20 cellular contexts compared by ENCODE assay signal in the genomic region with DNA sequence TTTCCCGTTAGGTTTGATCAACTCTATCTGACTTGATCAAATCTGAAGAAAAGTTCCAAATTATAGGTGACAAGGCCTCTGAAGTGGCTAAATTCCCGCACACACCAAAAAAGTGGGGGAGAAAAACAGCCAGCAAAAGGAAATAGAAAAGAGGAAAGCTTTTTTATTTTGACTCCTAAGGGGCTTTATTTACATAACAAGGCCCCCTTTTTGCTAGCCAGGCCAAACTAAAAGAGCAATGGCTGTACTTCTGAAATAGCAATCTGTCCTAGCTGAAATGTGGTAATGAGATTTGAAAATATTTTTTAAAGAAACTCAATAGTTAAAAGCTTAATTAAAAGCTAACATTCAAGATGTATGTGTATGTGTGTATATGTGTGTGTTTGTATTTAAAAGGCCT.
DNase-seq lines count a peak whose midpoint lies in the region; ATAC-seq, FAIRE-seq and TF ChIP-seq lines count a peak whose summit lies in the region.
"Had no signal": no experiment of that assay in that cellular context is flagged by ENCODE, and none has a peak within 500 bp of the region (broad histone marks: within the 10 kb centered on the region; RNA-seq: fewer than 3 reads in every experiment).

No MANE protein-coding gene starts in this region.

- H3K56ac ChIP-seq in H1 (replicated peaks; ENCODE audit: insufficient read length, low read depth, low read length), result no peak overlapping the region

- no peaks in the 10 kb centered on the region for H3K79me2 ChIP-seq in GM23338 (replicated peaks; ENCODE audit: insufficient read depth)
- H3K79me2 ChIP-seq in H1 (ENCODE audit: control insufficient read depth in 1 of 2, insufficient read depth in 2 of 2, low read length in 2 of 2), result no peaks in the 10 kb centered on the region

- H2BK15ac ChIP-seq in H1 (ENCODE audit: low read length) (no peak overlapping the region), neuronal stem cell (ENCODE audit: low read length) (no peak overlapping the region)

- H3K27ac Mint-ChIP-seq in GM23338, result peak overlapping the region; percentile 96
- H3K27ac Mint-ChIP-seq: CD14-positive monocyte; CD4-positive, alpha-beta memory T cell; IgD-negative memory B cell had no signal

- CTCF ChIA-PET in H1 (lab: Charles Lee; ENCODE audit: partially characterized antibody), result interaction anchor here (0.6 to 4.1 kb wide), 7 partner anchors 9 to 267 kb away, joined by 3 to 9 read pairs (median 3); no protein-coding TSS in a partner anchor

- FAIRE-seq in H1 (lab: Jason Lieb, UNC), result no peak
- FAIRE-seq: GM12878, H54, HepG2 had no signal

- peaks cover 8% of the 10 kb centered on the region; the same call in 1 of the 2 replicates for H3K9me2 ChIP-seq in GM23338 (ENCODE audit: insufficient read depth)

- H2BK12ac ChIP-seq in H1 (ENCODE audit: low read depth, low read length) (no peak overlapping the region), neuronal stem cell (ENCODE audit: low read length) (no peak overlapping the region)

- no peak overlapping the region for H3K14ac ChIP-seq in H1 (ENCODE audit: insufficient read length)
- no peak overlapping the region for H3K14ac ChIP-seq in neuronal stem cell (ENCODE audit: low read length)

- H3K79me1 ChIP-seq in H1 (ENCODE audit: low read depth, low read length) (no peaks in the 10 kb centered on the region), neuronal stem cell (ENCODE audit: low read depth, low read length) (no peaks in the 10 kb centered on the region)

- no peaks in the 10 kb centered on the region for H3K23me2 ChIP-seq in H1 (ENCODE audit: low read depth, low read length)

- H4K91ac ChIP-seq in H1 (replicated peaks; ENCODE audit: insufficient read length, low read length), result no peak overlapping the region
- H4K91ac ChIP-seq in neuronal stem cell (ENCODE audit: low read depth, low read length, poor library complexity), result no peak overlapping the region

- H4K8ac ChIP-seq in H1 (ENCODE audit: extremely low read depth, insufficient read depth, low read length) (no peak overlapping the region), neuronal stem cell (ENCODE audit: low read depth, low read length) (no peak overlapping the region)

- TF ChIP-seq RAD21 in H1 (IDR thresholded peaks at IDR 0.05 in 1 of 2, conservative IDR thresholded peaks at IDR 0.05 in 1 of 2; ENCODE audit: low read depth in 2 of 2, low read length in 2 of 2), result no peak

- no peak for TF ChIP-seq POLR2A in H1 (IDR thresholded peaks at IDR 0.05; ENCODE audit: control extremely low read depth in 1 of 2, low read depth in 2 of 2, low read length in 2 of 2)

- H2BK120ac ChIP-seq in H1 (replicated peaks; ENCODE audit: low read depth, low read length) (no peak overlapping the region), neuronal stem cell (ENCODE audit: low read depth, low read length) (no peak overlapping the region)

- peaks cover 19% of the 10 kb centered on the region for H3K4me1 Mint-ChIP-seq in GM23338
- H3K4me1 Mint-ChIP-seq: CD14-positive monocyte; CD4-positive, alpha-beta memory T cell; IgD-negative memory B cell had no signal

- no peak for TF ChIP-seq CTCF in GM23338 (conservative IDR thresholded peaks at IDR 0.05; ENCODE audit: low read depth in 2 of 2)
- TF ChIP-seq CTCF in H1 (IDR thresholded peaks at IDR 0.05; ENCODE audit: control extremely low read depth in 1 of 3, insufficient read depth in 1 of 3, low read depth in 1 of 3, low read length in 3 of 3), result no peak

- peak overlapping the region; percentile 16 for H3K4me2 ChIP-seq in GM23338
- H3K4me2 ChIP-seq in H1 (ENCODE audit: insufficient read depth in 1 of 2, low read depth in 2 of 2, low read length in 2 of 2), result 0 out of 4 replicates have a peak overlapping the region, but pooled peaks of 1 of the 2 experiments have one; percentile 7
- H3K4me2 ChIP-seq in neuronal stem cell (ENCODE audit: insufficient read depth, low read length, poor library complexity, severe bottlenecking), result no peak overlapping the region
- H3K4me2 ChIP-seq: BLaER1 had no signal

- H4K20me1 ChIP-seq in GM23338 (replicated peaks; ENCODE audit: insufficient read depth), result no peaks in the 10 kb centered on the region
- no peaks in the 10 kb centered on the region for H4K20me1 ChIP-seq in H1 (replicated peaks in 1 of 2; ENCODE audit: control insufficient read depth in 1 of 2, insufficient read depth in 2 of 2, low read length in 2 of 2)
- H4K20me1 ChIP-seq: BLaER1 had no signal

- no peak overlapping the region for H2BK20ac ChIP-seq in H1 (ENCODE audit: low read length)

- no peak overlapping the region for H2AK5ac ChIP-seq in H1 (ENCODE audit: low read depth, low read length)
- no peak overlapping the region for H2AK5ac ChIP-seq in neuronal stem cell (ENCODE audit: low read depth, low read length)

- H3K36me3 Mint-ChIP-seq in GM23338 (ENCODE audit: low read depth), result peaks cover 38% of the 10 kb centered on the region; the same call in 2 of the 3 replicates
- H3K36me3 Mint-ChIP-seq: CD14-positive monocyte; CD4-positive, alpha-beta memory T cell; IgD-negative memory B cell had no signal

- H3K27ac ChIP-seq in GM23338 (ENCODE audit: low read depth) (peak overlapping the region; percentile 93), HUES64 (ENCODE audit: low read depth, low read length) (peak overlapping the region; percentile 89), H1 (ENCODE audit: low read depth, low read length) (0 out of 2 replicates have a peak overlapping the region, but pooled peaks have one; percentile 33), iPS-20b (ENCODE audit: low read length) (peak overlapping the region; percentile 65), neuronal stem cell (replicated peaks; ENCODE audit: low read length) (no peak overlapping the region)
- H3K27ac ChIP-seq: BLaER1 had no signal

- in situ Hi-C loops in HAP-1 (cut with MboI; ENCODE audit: low sequenced_read_pairs), result no loop called here

- H2AFZ ChIP-seq in GM23338, result peak overlapping the region; percentile 14; the same call in 1 of the 2 replicates
- 0 out of 2 replicates have a peak overlapping the region, but pooled peaks have one; percentile 26 for H2AFZ ChIP-seq in H1 (ENCODE audit: low read length)
- H2AFZ ChIP-seq in neuronal stem cell (ENCODE audit: low read length), result no peak overlapping the region

- POLR2A ChIA-PET in H1 (lab: Charles Lee; ENCODE audit: partially characterized antibody), result no interaction called here

- peaks cover 46% of the 10 kb centered on the region for H3K9me3 Mint-ChIP-seq in GM23338

- H4K5ac ChIP-seq in H1 (ENCODE audit: insufficient read length, low read depth, low read length), result peak overlapping the region; percentile 62

- peak; percentile 50 for DNase-seq in GM23338 (ENCODE audit: low spot score)
- no peak for DNase-seq in H1 (ENCODE audit: low read depth in 1 of 2, low spot score in 2 of 2)
- DNase-seq in neuronal stem cell (ENCODE audit: low spot score), result no peak
- DNase-seq in HAP-1 (ENCODE audit: low spot score in 2 of 2), result no peak
- no peak for DNase-seq in NCI-H1092 treated with DMSO at 0.1 percent for 48 hours (lab: John Stamatoyannopoulos, UW)
- DNase-seq: 8988T; CD4-positive, alpha-beta memory T cell; DMS153; DMS79; GF-D8; KG1 had no signal

- H3K36me3 ChIP-seq in GM23338 (ENCODE audit: insufficient read depth) (peaks cover 18% of the 10 kb centered on the region), HUES64 (ENCODE audit: insufficient read depth, low read length) (0 out of 2 replicates have a peak, but pooled peaks cover 4% of the 10 kb centered on the region), H1 (ENCODE audit: control insufficient read depth in 2 of 4, insufficient read depth in 4 of 4, low read length in 3 of 4) (peaks cover 0 to 6% (median 2%) of the 10 kb centered on the region in 4 experiments; a peak in 2 of 8 replicates), iPS-20b (ENCODE audit: insufficient read depth, low read depth, low read length) (no peaks in the 10 kb centered on the region), neuronal stem cell (replicated peaks in 1 of 2; ENCODE audit: control insufficient read depth in 2 of 2, insufficient read depth in 2 of 2, low read length in 2 of 2) (no peaks in the 10 kb centered on the region), HAP-1 (replicated peaks) (no peaks in the 10 kb centered on the region)
- H3K36me3 ChIP-seq: BLaER1 had no signal

- peak; percentile 62 for ATAC-seq in GM23338
- no peak for ATAC-seq in HG02981 (IDR thresholded peaks at IDR 0.05; ENCODE audit: unreplicated experiment)
- ATAC-seq: GM12878, HepG2 had no signal

- no peaks in the 10 kb centered on the region for H3K27me3 Mint-ChIP-seq in GM23338 (ENCODE audit: insufficient read depth, low read depth, poor library complexity)
- H3K27me3 Mint-ChIP-seq: IgD-negative memory B cell had no signal

- H3K27me3 ChIP-seq in GM23338 (ENCODE audit: insufficient read depth) (no peaks in the 10 kb centered on the region), HUES64 (ENCODE audit: insufficient read depth, low read length) (no peaks in the 10 kb centered on the region), H1 (replicated peaks in 1 of 4; ENCODE audit: control insufficient read depth in 3 of 4, extremely low read depth in 1 of 4, insufficient read depth in 3 of 4, low read length in 3 of 4) (no peaks in the 10 kb centered on the region), iPS-20b (ENCODE audit: insufficient read depth, low read length) (no peaks in the 10 kb centered on the region), neuronal stem cell (ENCODE audit: control insufficient read depth in 3 of 3, insufficient read depth in 3 of 3, low read depth in 1 of 3, low read length in 3 of 3) (no peaks in the 10 kb centered on the region), HAP-1 (ENCODE audit: low read depth) (no peaks in the 10 kb centered on the region)
- H3K27me3 ChIP-seq: BLaER1 had no signal

- 49% methylated on average over 2 of the region's 2 CpGs for WGBS in HUES64
- WGBS in H1 (ENCODE audit: extremely low coverage in 1 of 2, insufficient coverage in 1 of 2, insufficient read length in 1 of 2, insufficient replicate concordance in 2 of 2, low coverage in 1 of 2, low lambda C conversion rate in 2 of 2, missing lambda C conversion rate in 1 of 2), 2 experiments, result 34% methylated on average over 2 of the region's 2 CpGs; no CpG with 5 or more reads in 1 of the 2 experiments
- no CpG with 5 or more reads among the region's 2 CpGs for WGBS in neuronal stem cell (ENCODE audit: extremely low coverage in 2 of 2, insufficient read length in 2 of 2, insufficient replicate concordance in 1 of 2), 2 donors

- H3F3A ChIP-seq in GM23338 (replicated peaks; ENCODE audit: low read depth), result no peaks in the 10 kb centered on the region

- no peak overlapping the region for H3K4me3 Mint-ChIP-seq in GM23338
- H3K4me3 Mint-ChIP-seq: CD14-positive monocyte; CD4-positive, alpha-beta memory T cell; IgD-negative memory B cell had no signal

- H3K18ac ChIP-seq in H1 (ENCODE audit: extremely low read depth, low read length) (peak overlapping the region; percentile 66; the same call in 1 of the 2 replicates), neuronal stem cell (ENCODE audit: low read length) (no peak overlapping the region)

- H3K9ac ChIP-seq in HUES64 (ENCODE audit: low read depth, low read length), result peak overlapping the region; percentile 37
- no peak overlapping the region for H3K9ac ChIP-seq in H1 (replicated peaks in 1 of 4; ENCODE audit: extremely low read depth in 1 of 4, low read depth in 3 of 4, low read length in 3 of 4)
- peak overlapping the region; percentile 54; the same call in 1 of the 2 replicates for H3K9ac ChIP-seq in iPS-20b (ENCODE audit: low read depth, low read length)
- H3K9ac ChIP-seq in neuronal stem cell (ENCODE audit: low read depth, low read length, poor library complexity), result no peak overlapping the region
- H3K9ac ChIP-seq: BLaER1 had no signal

- no peak overlapping the region; the same call in 1 of the 2 replicates for H2BK5ac ChIP-seq in H1 (ENCODE audit: low read depth, low read length)
- H2BK5ac ChIP-seq in neuronal stem cell (ENCODE audit: low read length), result no peak overlapping the region

- no peak overlapping the region; the same call in 1 of the 2 replicates for H3K4me3 ChIP-seq in GM23338
- 0 out of 2 replicates have a peak overlapping the region, but pooled peaks have one; percentile 11 for H3K4me3 ChIP-seq in HUES64 (ENCODE audit: low read length)
- H3K4me3 ChIP-seq in H1 (ENCODE audit: extremely low read depth in 1 of 4, insufficient read depth in 2 of 4, low read depth in 3 of 4, low read length in 4 of 4), result peak overlapping the region in 1 of 4 experiments; percentile 22; a peak in 1 of 8 replicates
- H3K4me3 ChIP-seq in iPS-20b (ENCODE audit: low read length), result peak overlapping the region; percentile 20; the same call in 1 of the 2 replicates
- H3K4me3 ChIP-seq in neuronal stem cell (ENCODE audit: low read length in 2 of 2), result no peak overlapping the region
- H3K4me3 ChIP-seq in HAP-1, result no peak overlapping the region
- H3K4me3 ChIP-seq: BLaER1, GM12878 had no signal

- H3K4ac ChIP-seq in H1 (replicated peaks; ENCODE audit: insufficient read length, low read depth, low read length) (no peak overlapping the region), neuronal stem cell (ENCODE audit: low read length) (no peak overlapping the region)

- H3K9me3 ChIP-seq in HUES64 (ENCODE audit: insufficient read depth, low read depth, low read length), result peaks cover 32% of the 10 kb centered on the region
- H3K9me3 ChIP-seq in H1 (ENCODE audit: insufficient read depth in 2 of 2, low read depth in 1 of 2, low read length in 1 of 2), result peaks cover 11 to 21% of the 10 kb centered on the region in 2 experiments
- peaks cover 25% of the 10 kb centered on the region for H3K9me3 ChIP-seq in iPS-20b (ENCODE audit: insufficient read depth, low read depth, low read length)
- no peaks in the 10 kb centered on the region for H3K9me3 ChIP-seq in neuronal stem cell (replicated peaks in 1 of 2; ENCODE audit: control insufficient read depth in 2 of 2, insufficient read depth in 1 of 2, low read depth in 1 of 2, low read length in 2 of 2)
- H3K9me3 ChIP-seq in HAP-1, result no peaks in the 10 kb centered on the region; the same call in 1 of the 2 replicates

- H3K4me1 ChIP-seq in GM23338 (ENCODE audit: insufficient read depth) (peaks cover 16% of the 10 kb centered on the region; the same call in 1 of the 2 replicates), HUES64 (ENCODE audit: insufficient read depth, low read length) (peaks cover 19% of the 10 kb centered on the region), H1 (replicated peaks in 1 of 4; ENCODE audit: control insufficient read depth in 3 of 4, insufficient read depth in 4 of 4, low read length in 3 of 4) (peaks cover 0 to 4% (median 1%) of the 10 kb centered on the region in 4 experiments; a peak in 2 of 7 replicates), iPS-20b (ENCODE audit: insufficient read depth, low read length) (peaks cover 19% of the 10 kb centered on the region; the same call in 1 of the 2 replicates), neuronal stem cell (ENCODE audit: control insufficient read depth in 2 of 2, insufficient read depth in 1 of 2, low read depth in 1 of 2, low read length in 2 of 2) (no peaks in the 10 kb centered on the region), HAP-1 (no peaks in the 10 kb centered on the region)
- H3K4me1 ChIP-seq: BLaER1 had no signal

- TF ChIP-seq EP300 in H1 (IDR thresholded peaks at IDR 0.05; ENCODE audit: borderline replicate concordance in 1 of 2, low read depth in 2 of 2, low read length in 2 of 2), result no peak

- no peak overlapping the region for H3K23ac ChIP-seq in H1 (ENCODE audit: insufficient read length)
- H3K23ac ChIP-seq in neuronal stem cell (ENCODE audit: low read depth, low read length, poor library complexity), result no peak overlapping the region

Comparison
In these comparisons a context has a peak if more than half of its experiments do, and no peak if none do; other contexts are left out.
1. H3K4me3 ChIP-seq: peak in HUES64 (single experiment) and iPS-20b (single experiment); none in GM23338 (single experiment), neuronal stem cell (0 of 2) and HAP-1 (single experiment).
2. H3K9ac ChIP-seq: peak in HUES64 (single experiment) and iPS-20b (single experiment); none in H1 (0 of 4) and neuronal stem cell (single experiment).